Comparison of ENCODE assay signal across 1 cellular context in genomic region chr1:167776616-167777252, GRCh38.
TF ChIP-seq lines count a peak whose summit lies in the region.

No MANE protein-coding gene starts in this region.

TF ChIP-seq in IMR-90, 13 proteins besides CTCF, POLR2A, EP300 and RAD21:
- TF ChIP-seq CEBPB (IDR thresholded peaks at IDR 0.05; ENCODE audit: low read depth, low read length) (no peak), MAZ (IDR thresholded peaks at IDR 0.05; ENCODE audit: borderline replicate concordance, low read depth, low read length) (no peak), MXI1 (IDR thresholded peaks at IDR 0.05; ENCODE audit: borderline replicate concordance, low read depth, low read length) (no peak), MAFK (IDR thresholded peaks at IDR 0.05; ENCODE audit: low read depth, low read length) (no peak), SMC3 (IDR thresholded peaks at IDR 0.05; ENCODE audit: low read depth, low read length) (no peak), USF2 (IDR thresholded peaks at IDR 0.05; ENCODE audit: low read depth, low read length) (no peak), ELK1 (IDR thresholded peaks at IDR 0.05; ENCODE audit: borderline replicate concordance, low read depth, low read length) (no peak), BHLHE40 (IDR thresholded peaks at IDR 0.05; ENCODE audit: low read depth, low read length) (no peak), CHD1 (IDR thresholded peaks at IDR 0.05; ENCODE audit: low read depth, low read length) (no peak), RCOR1 (IDR thresholded peaks at IDR 0.05; ENCODE audit: insufficient replicate concordance, low read length) (no peak), FOS (IDR thresholded peaks at IDR 0.05; ENCODE audit: low read depth, low read length) (no peak), RFX5 (IDR thresholded peaks at IDR 0.05; ENCODE audit: low read depth, low read length) (no peak), NFE2L2 (IDR thresholded peaks at IDR 0.05; ENCODE audit: low read depth, low read length) (no peak)
TF ChIP-seq in IMR-90: peak in this region for 0.
